In genomic region chr16:84672276-84673202, GRCh38 we compare ENCODE assay signal across 1 cellular context.
TF ChIP-seq lines count a peak whose summit lies in the region.

No MANE protein-coding gene starts in this region.

TF ChIP-seq in HEK293, 187 proteins besides CTCF, POLR2A, EP300 and RAD21 (continued from another document):
- TF ChIP-seq PRDM10 (tag by site-specific recombination; IDR thresholded peaks at IDR 0.05) (peak; percentile 66), HOXD13 (CRISPR knock-in tag; IDR thresholded peaks at IDR 0.05; ENCODE audit: borderline replicate concordance) (no peak), ZNF391 (tag by site-specific recombination; IDR thresholded peaks at IDR 0.05; ENCODE audit: borderline replicate concordance, low read depth) (no peak), ZNF10 (tag by site-specific recombination; IDR thresholded peaks at IDR 0.05) (no peak), ZNF114 (tag by site-specific recombination; IDR thresholded peaks at IDR 0.05) (no peak), ZBTB17 (tag by site-specific recombination; IDR thresholded peaks at IDR 0.05) (peak; percentile 85), HOXA7 (CRISPR knock-in tag; IDR thresholded peaks at IDR 0.05; ENCODE audit: borderline replicate concordance) (no peak), KLF10 (tag by site-specific recombination; IDR thresholded peaks at IDR 0.05) (no peak), EGR2 (tag by site-specific recombination; IDR thresholded peaks at IDR 0.05; ENCODE audit: low read depth) (0 out of 2 replicates have a peak, but pooled peaks have one; percentile 39), OSR2 (tag by site-specific recombination; IDR thresholded peaks at IDR 0.05) (no peak), ZNF302 (tag by site-specific recombination; IDR thresholded peaks at IDR 0.05; ENCODE audit: low read depth) (no peak), SP2 (tag by site-specific recombination; IDR thresholded peaks at IDR 0.05) (no peak), ZNF768 (tag by site-specific recombination; IDR thresholded peaks at IDR 0.05) (no peak), KLF9 (tag by site-specific recombination; IDR thresholded peaks at IDR 0.05; ENCODE audit: low read depth) (0 out of 2 replicates have a peak, but pooled peaks have one; percentile 14), ZFP41 (tag by site-specific recombination; IDR thresholded peaks at IDR 0.05; ENCODE audit: borderline replicate concordance) (no peak), ZNF777 (tag by site-specific recombination; IDR thresholded peaks at IDR 0.05; ENCODE audit: borderline replicate concordance) (no peak), ZBTB48 (tag by site-specific recombination; IDR thresholded peaks at IDR 0.05) (peak; percentile 52; the same call in 1 of the 2 replicates), ZFHX2 (tag by site-specific recombination; conservative IDR thresholded peaks at IDR 0.05) (peak; percentile 47; the same call in 1 of the 2 replicates), OVOL3 (tag by site-specific recombination; IDR thresholded peaks at IDR 0.05) (no peak)
- TF ChIP-seq, protein P1, sequence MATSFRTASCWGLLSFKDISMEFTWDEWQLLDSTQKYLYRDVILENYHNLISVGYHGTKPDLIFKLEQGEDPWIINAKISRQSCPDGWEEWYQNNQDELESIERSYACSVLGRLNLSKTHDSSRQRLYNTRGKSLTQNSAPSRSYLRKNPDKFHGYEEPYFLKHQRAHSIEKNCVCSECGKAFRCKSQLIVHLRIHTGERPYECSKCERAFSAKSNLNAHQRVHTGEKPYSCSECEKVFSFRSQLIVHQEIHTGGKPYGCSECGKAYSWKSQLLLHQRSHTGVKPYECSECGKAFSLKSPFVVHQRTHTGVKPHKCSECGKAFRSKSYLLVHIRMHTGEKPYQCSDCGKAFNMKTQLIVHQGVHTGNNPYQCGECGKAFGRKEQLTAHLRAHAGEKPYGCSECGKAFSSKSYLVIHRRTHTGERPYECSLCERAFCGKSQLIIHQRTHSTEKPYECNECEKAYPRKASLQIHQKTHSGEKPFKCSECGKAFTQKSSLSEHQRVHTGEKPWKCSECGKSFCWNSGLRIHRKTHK (tag by site-specific recombination; IDR thresholded peaks at IDR 0.05) = no peak
TF ChIP-seq in HEK293: peak in this region for 8.
